ENCODE assay signal across 17 cellular contexts in the genomic region with DNA sequence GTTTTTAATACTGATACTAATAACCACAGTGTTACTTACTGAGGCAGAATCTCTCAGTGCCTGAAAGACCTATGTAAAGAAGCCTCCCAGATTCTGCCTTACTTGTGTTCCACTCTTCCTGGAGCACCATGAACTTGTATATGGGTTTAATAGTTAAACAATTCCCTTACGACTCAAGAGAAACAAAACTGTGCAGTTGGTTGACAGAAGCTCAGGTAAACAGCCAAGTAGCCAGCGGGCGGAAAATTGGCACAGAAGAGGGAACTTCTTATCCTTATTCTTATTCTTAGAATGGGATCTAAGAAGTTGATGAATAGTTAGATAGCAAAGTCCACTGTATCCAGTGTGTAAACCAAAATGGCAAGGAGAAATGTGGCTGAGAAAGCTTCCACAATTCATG. TPM values are rescaled to one million over a fixed set of nuclear protein-coding genes. Genes with fewer than 3 reads are reported as not detected.
"Had no signal": no experiment of that assay in that cellular context is flagged by ENCODE, and none has a peak within 500 bp of the region (broad histone marks: within the 10 kb centered on the region; RNA-seq: fewer than 3 reads in every experiment).

No MANE protein-coding gene starts in this region.

- ATAC-seq: effector memory CD8-positive, alpha-beta T cell; foreskin keratinocyte; naive thymus-derived CD4-positive, alpha-beta T cell; right lobe of liver; stimulated activated effector memory CD8-positive, alpha-beta T cell treated with anti-CD3 and anti-CD28 coated beads, Interleukin-12 subunit alpha, Interleukin-12 subunit beta, amount 100 ng/mL, for 72 hours had no signal

- H3K9ac ChIP-seq: neural progenitor cell had no signal

- H3K27me3 ChIP-seq: foreskin keratinocyte, neural progenitor cell, ovary, right lobe of liver, vagina had no signal

- H3K36me3 ChIP-seq: left ventricle myocardium inferior, neural progenitor cell, ovary, right lobe of liver, vagina had no signal

- H3K9me3 ChIP-seq: left ventricle myocardium inferior, ovary, right lobe of liver, vagina had no signal

- H3K27ac ChIP-seq: foreskin keratinocyte, left ventricle myocardium inferior, neural progenitor cell, ovary, right lobe of liver, vagina had no signal

- H3K4me3 ChIP-seq: left ventricle myocardium inferior, neural progenitor cell, ovary, right lobe of liver, vagina had no signal

- H2AFZ ChIP-seq: neural progenitor cell had no signal

- DNase-seq: activated CD4-positive, alpha-beta memory T cell treated with anti-CD3 and anti-CD28 coated beads for 36 hours; activated CD4-positive, alpha-beta T cell treated with anti-CD3 and anti-CD28 coated beads for 4 hours; activated T-cell treated with anti-CD3 and anti-CD28 coated beads for 4 hours; effector memory CD8-positive, alpha-beta T cell; foreskin keratinocyte; kidney; left ventricle myocardium inferior; mammary epithelial cell; naive thymus-derived CD4-positive, alpha-beta T cell; ovary; right lobe of liver; stimulated activated CD4-positive, alpha-beta T cell treated with anti-CD3 and anti-CD28 coated beads, Interleukin-4, amount 100 ng/mL, for 1 hour; SW 1271 had no signal

- H3K4me1 ChIP-seq: foreskin keratinocyte, left ventricle myocardium inferior, neural progenitor cell, right lobe of liver, vagina had no signal

- H3K4me2 ChIP-seq: neural progenitor cell had no signal

RNA-seq across cellular contexts. Expression of a gene that starts 37.7 kb away (rescaled TPM):
- total RNA-seq: activated CD4-positive, alpha-beta memory T cell treated with anti-CD3 and anti-CD28 coated beads for 36 hours; fibroblast of lung; left ventricle myocardium inferior; right lobe of liver had no signal
- polyA plus RNA-seq: naive thymus-derived CD4-positive, alpha-beta T cell had no signal
